ENCODE assay signal across 8 cellular contexts in genomic region chr6:157981132-157981394, GRCh38. TPM values are rescaled to one million over a fixed set of nuclear protein-coding genes. Genes with fewer than 3 reads are reported as not detected.
DNase-seq lines count a peak whose midpoint lies in the region; FAIRE-seq and TF ChIP-seq lines count a peak whose summit lies in the region.

No MANE protein-coding gene starts in this region.

- TF ChIP-seq CTCF in Calu3 (IDR thresholded peaks at IDR 0.05; ENCODE audit: unreplicated experiment) (no peak), HFF-Myc (IDR thresholded peaks at IDR 0.05; ENCODE audit: low read depth, low read length, missing control alignments) (no peak), kidney (IDR thresholded peaks at IDR 0.05; ENCODE audit: borderline replicate concordance, extremely low read depth, insufficient read depth) (no peak), suprapubic skin (IDR thresholded peaks at IDR 0.05) (no peak)

- H3K36me3 ChIP-seq in kidney (ENCODE audit: control insufficient read depth in 1 of 2, insufficient read depth in 2 of 2, low read length in 2 of 2) (no peaks in the 10 kb centered on the region), suprapubic skin (no peaks in the 10 kb centered on the region)

- H3K9ac ChIP-seq in kidney (ENCODE audit: low read length in 2 of 2) = peak overlapping the region; percentile 31 to 39

- no peaks in the 10 kb centered on the region for H3K27me3 ChIP-seq in suprapubic skin

- intact Hi-C loops in Calu3 (cut with micrococcal nuclease; ENCODE audit: unreplicated experiment) = no loop called here
- intact Hi-C loops in activated T-helper 2 cell treated with anti-CD3 and anti-CD28 coated beads, Interferon-gamma antibody, Interleukin-2, Interleukin-4, amounts not matched to agents 10 μg/mL and 5 μg/mL and 100 μg/mL, durations not matched to agents 14 hours and 24 hours and 36 hours (cut with micrococcal nuclease) = loop anchor here (2.0 to 5.0 kb wide), 5 partner anchors 18 to 666 kb away; no protein-coding TSS in a partner anchor
- intact Hi-C loops in kidney (cut with DNase I) = no loop called here

- WGBS in suprapubic skin = 9% methylated on average over 10 of the region's 24 CpGs

- H3K4me3 Mint-ChIP-seq in Calu3 (ENCODE audit: low read depth, unreplicated experiment) = peak overlapping the region; percentile 79
- peak overlapping the region; percentile 71 for H3K4me3 Mint-ChIP-seq in activated T-helper 2 cell treated with anti-CD3 and anti-CD28 coated beads, Interferon-gamma antibody, Interleukin-2, Interleukin-4, amounts not matched to agents 10 μg/mL and 5 μg/mL and 100 μg/mL, durations not matched to agents 14 hours and 24 hours and 36 hours (ENCODE audit: low read depth)

- no peaks in the 10 kb centered on the region for H3K9me3 Mint-ChIP-seq in Calu3 (ENCODE audit: low read depth, unreplicated experiment)
- H3K9me3 Mint-ChIP-seq in activated T-helper 2 cell treated with anti-CD3 and anti-CD28 coated beads, Interferon-gamma antibody, Interleukin-2, Interleukin-4, amounts not matched to agents 10 μg/mL and 5 μg/mL and 100 μg/mL, durations not matched to agents 14 hours and 24 hours and 36 hours = no peaks in the 10 kb centered on the region

- peaks cover 19% of the 10 kb centered on the region for H3K27me3 Mint-ChIP-seq in Calu3 (ENCODE audit: unreplicated experiment)
- H3K27me3 Mint-ChIP-seq in activated T-helper 2 cell treated with anti-CD3 and anti-CD28 coated beads, Interferon-gamma antibody, Interleukin-2, Interleukin-4, amounts not matched to agents 10 μg/mL and 5 μg/mL and 100 μg/mL, durations not matched to agents 14 hours and 24 hours and 36 hours (ENCODE audit: low read depth) = peaks cover 10% of the 10 kb centered on the region

- CTCF ChIA-PET in Calu3 (lab: Charles Lee) = interaction anchor here (1.4 kb wide), 1 partner anchor 79 kb away, joined by 4 read pairs; no protein-coding TSS in a partner anchor

- DNase-seq in Calu3 (no peak), HFF-Myc (ENCODE audit: extremely low read depth, low read depth) (no peak), kidney (no peak), suprapubic skin (ENCODE audit: low spot score in 2 of 2) (peak in 1 of 2 donors; percentile 70), RKO (ENCODE audit: low spot score) (no peak), EL (no peak)
- no peak for DNase-seq in activated T-helper 2 cell treated with anti-CD3 and anti-CD28 coated beads, Interferon-gamma antibody, Interleukin-2, Interleukin-4, amounts not matched to agents 10 μg/mL and 5 μg/mL and 100 μg/mL, durations not matched to agents 14 hours and 24 hours and 36 hours (ENCODE audit: low spot score)
- no peak for DNase-seq in stimulated activated naive CD4-positive, alpha-beta T cell treated with Interleukin-2 at 50 U/mL for 16 hours (lab: John Stamatoyannopoulos, UW)

- H3K9me3 ChIP-seq in kidney (ENCODE audit: control insufficient read depth in 1 of 2, low read length in 2 of 2) = no peaks in the 10 kb centered on the region
- no peaks in the 10 kb centered on the region for H3K9me3 ChIP-seq in suprapubic skin

- H3K4me1 Mint-ChIP-seq in Calu3 (ENCODE audit: low read depth, unreplicated experiment) = peaks cover 30% of the 10 kb centered on the region
- H3K4me1 Mint-ChIP-seq in activated T-helper 2 cell treated with anti-CD3 and anti-CD28 coated beads, Interferon-gamma antibody, Interleukin-2, Interleukin-4, amounts not matched to agents 10 μg/mL and 5 μg/mL and 100 μg/mL, durations not matched to agents 14 hours and 24 hours and 36 hours (ENCODE audit: low read depth) = peaks cover 44% of the 10 kb centered on the region

- FAIRE-seq in kidney (lab: Jason Lieb, UNC) = no peak

- H3K36me3 Mint-ChIP-seq in Calu3 (ENCODE audit: insufficient read depth, unreplicated experiment) = peaks cover 36% of the 10 kb centered on the region
- H3K36me3 Mint-ChIP-seq in activated T-helper 2 cell treated with anti-CD3 and anti-CD28 coated beads, Interferon-gamma antibody, Interleukin-2, Interleukin-4, amounts not matched to agents 10 μg/mL and 5 μg/mL and 100 μg/mL, durations not matched to agents 14 hours and 24 hours and 36 hours (ENCODE audit: low read depth) = no peaks in the 10 kb centered on the region

- H3K4me3 ChIP-seq in HFF-Myc (replicated peaks; ENCODE audit: low read depth, low read length) (peak overlapping the region; percentile 68), kidney (ENCODE audit: low read length in 2 of 2) (peak overlapping the region; percentile 56 to 61), suprapubic skin (peak overlapping the region; percentile 72)

- TF ChIP-seq EP300 in suprapubic skin (IDR thresholded peaks at IDR 0.05) = no peak

- no TSS peak for BruUV-seq in Calu3 (replicated peaks; lab: Mats Ljungman, UMichigan)

- TF ChIP-seq POLR2A in suprapubic skin (IDR thresholded peaks at IDR 0.05) = no peak

- H3K4me1 ChIP-seq in kidney (ENCODE audit: control insufficient read depth in 1 of 2, insufficient read depth in 1 of 2, low read depth in 1 of 2, low read length in 2 of 2) = peaks cover 12 to 13% of the 10 kb centered on the region in 2 donors
- H3K4me1 ChIP-seq in suprapubic skin = peaks cover 33% of the 10 kb centered on the region

- H3K27ac ChIP-seq in kidney (ENCODE audit: low read depth in 2 of 2, low read length in 2 of 2) (peak overlapping the region; percentile 25 to 69), suprapubic skin (peak overlapping the region; percentile 52)

- H3K27ac Mint-ChIP-seq in Calu3 (ENCODE audit: unreplicated experiment) = no peak overlapping the region
- H3K27ac Mint-ChIP-seq in activated T-helper 2 cell treated with anti-CD3 and anti-CD28 coated beads, Interferon-gamma antibody, Interleukin-2, Interleukin-4, amounts not matched to agents 10 μg/mL and 5 μg/mL and 100 μg/mL, durations not matched to agents 14 hours and 24 hours and 36 hours = no peak overlapping the region

RNA-seq across cellular contexts. Expression of gene SYNJ2, which starts 0.6 kb away (rescaled TPM):
- total RNA-seq in Calu3 (2022) = 26.8 and 29.1 TPM in 2 replicates
- 21.5 and 23.6 TPM in 2 replicates for total RNA-seq in activated T-helper 2 cell treated with anti-CD3 and anti-CD28 coated beads, Interferon-gamma antibody, Interleukin-2, Interleukin-4, amounts not matched to agents 10 μg/mL and 5 μg/mL and 100 μg/mL, durations not matched to agents 14 hours and 24 hours and 36 hours
- 15.8 TPM for total RNA-seq in kidney
- 1.7 TPM for polyA plus RNA-seq in kidney (ENCODE audit: insufficient read depth, low read depth, low replicate concordance)
- 10 to 100 TPM in 1 of 4 donors, 1 to 10 TPM in 3; 4.3 to 10.7 (median 6.8) TPM for total RNA-seq in suprapubic skin
